18 cellular contexts compared by ENCODE assay signal in genomic region chr12:59734371-59734770, GRCh38.
DNase-seq lines count a peak whose midpoint lies in the region; TF ChIP-seq lines count a peak whose summit lies in the region.
"Had no signal": no experiment of that assay in that cellular context is flagged by ENCODE, and none has a peak within 500 bp of the region (broad histone marks: within the 10 kb centered on the region; RNA-seq: fewer than 3 reads in every experiment).

No MANE protein-coding gene starts in this region.

- H3K36me3 Mint-ChIP-seq in glutamatergic neuron (ENCODE audit: unreplicated experiment) (no peaks in the 10 kb centered on the region), MCF 10A (ENCODE audit: insufficient read depth, unreplicated experiment) (no peaks in the 10 kb centered on the region)
- peaks cover 2% of the 10 kb centered on the region for H3K36me3 Mint-ChIP-seq in activated CD4-positive, alpha-beta memory T cell treated with anti-CD3 and anti-CD28 coated beads, Interleukin-2, amount 10 ng/mL, durations not matched to agents 7 days and 5 days (ENCODE audit: low read depth)

- peaks cover 30% of the 10 kb centered on the region for H3K4me1 Mint-ChIP-seq in glutamatergic neuron (ENCODE audit: low read depth, unreplicated experiment)
- peaks cover 2% of the 10 kb centered on the region for H3K4me1 Mint-ChIP-seq in activated CD4-positive, alpha-beta memory T cell treated with anti-CD3 and anti-CD28 coated beads, Interleukin-2, amount 10 ng/mL, durations not matched to agents 7 days and 5 days
- H3K4me1 Mint-ChIP-seq in MCF 10A (ENCODE audit: insufficient read depth, unreplicated experiment): peaks cover 19% of the 10 kb centered on the region

- BruUV-seq in MCF 10A (replicated peaks; lab: Mats Ljungman, UMichigan): no TSS peak

- H3K4me3 Mint-ChIP-seq in glutamatergic neuron (ENCODE audit: unreplicated experiment): no peak overlapping the region
- H3K4me3 Mint-ChIP-seq in activated CD4-positive, alpha-beta memory T cell treated with anti-CD3 and anti-CD28 coated beads, Interleukin-2, amount 10 ng/mL, durations not matched to agents 7 days and 5 days: no peak overlapping the region
- H3K4me3 Mint-ChIP-seq in MCF 10A (ENCODE audit: unreplicated experiment): no peak overlapping the region
- H3K4me3 Mint-ChIP-seq: CD4-positive, CD25-positive, alpha-beta regulatory T cell; T-helper 17 cell had no signal

- no peaks in the 10 kb centered on the region for H3K27me3 ChIP-seq in osteoblast (ENCODE audit: insufficient read depth, low read length)

- CTCF ChIA-PET in activated CD4-positive, alpha-beta memory T cell treated with anti-CD3 and anti-CD28 coated beads, Interleukin-2, amount 10 ng/mL, durations not matched to agents 7 days and 5 days (lab: Charles Lee): interaction anchor here (0.9 kb wide), 1 partner anchor 14 kb away, joined by 3 read pairs; no protein-coding TSS in a partner anchor
- CTCF ChIA-PET in MCF 10A (lab: Yijun Ruan, JAX): interaction anchor here (0.6 to 0.9 kb wide), 2 partner anchors 11 to 135 kb away, joined by 3 to 4 read pairs; no protein-coding TSS in a partner anchor

- TF ChIP-seq CTCF in glutamatergic neuron (IDR thresholded peaks at IDR 0.05; ENCODE audit: partially characterized antibody, unreplicated experiment) (no peak), osteoblast (IDR thresholded peaks at IDR 0.05; ENCODE audit: extremely low read depth, low read depth, low read length) (no peak), MCF 10A (IDR thresholded peaks at IDR 0.05; ENCODE audit: unreplicated experiment) (no peak)

- no peak overlapping the region for H3K4me2 ChIP-seq in osteoblast (ENCODE audit: insufficient read depth, low read length)

- H3K9me3 Mint-ChIP-seq in glutamatergic neuron (ENCODE audit: unreplicated experiment) (peaks cover 2% of the 10 kb centered on the region), MCF 10A (ENCODE audit: unreplicated experiment) (no peaks in the 10 kb centered on the region)
- H3K9me3 Mint-ChIP-seq in activated CD4-positive, alpha-beta memory T cell treated with anti-CD3 and anti-CD28 coated beads, Interleukin-2, amount 10 ng/mL, durations not matched to agents 7 days and 5 days: no peaks in the 10 kb centered on the region
- H3K9me3 Mint-ChIP-seq: CD4-positive, CD25-positive, alpha-beta regulatory T cell had no signal

- no peak overlapping the region for H3K27ac ChIP-seq in osteoblast (ENCODE audit: low read depth, low read length)

- no peaks in the 10 kb centered on the region for H3K36me3 ChIP-seq in osteoblast (ENCODE audit: insufficient read depth, low read length)
- H3K36me3 ChIP-seq: HAP-1 had no signal

- peaks cover 23% of the 10 kb centered on the region for H3K4me1 ChIP-seq in osteoblast (ENCODE audit: insufficient read depth, low read length)
- H3K4me1 ChIP-seq: HAP-1 had no signal

- DNase-seq in NCI-H524 (lab: John Stamatoyannopoulos, UW) (peak; percentile 27 to 75), NCI-H524 treated with DMSO at 0.1 percent for 48 hours (lab: John Stamatoyannopoulos, UW) (no peak), COR-L47 (lab: John Stamatoyannopoulos, UW) (peak; percentile 13), NCI-H345 treated with DMSO at 0.1 percent for 48 hours (lab: John Stamatoyannopoulos, UW; ENCODE audit: unreplicated experiment) (peak; percentile 22), glutamatergic neuron (peak; percentile 31), osteoblast (ENCODE audit: insufficient read length, low spot score, missing footprints) (no peak), MCF 10A (ENCODE audit: unreplicated experiment) (no peak)
- DNase-seq in activated CD4-positive, alpha-beta memory T cell treated with anti-CD3 and anti-CD28 coated beads, Interleukin-2, amount 10 ng/mL, durations not matched to agents 7 days and 5 days: no peak
- DNase-seq: AML-193; CD4-positive, CD25-positive, alpha-beta regulatory T cell; MM.1S; NCI-H1105; NCI-H2029 treated with DMSO at 0.1 percent for 48 hours; NCI-H446 treated with DMSO at 0.1 percent for 48 hours; PC-3; SIG-M5; T-helper 17 cell had no signal

- H3K27ac Mint-ChIP-seq in glutamatergic neuron (ENCODE audit: unreplicated experiment) (peak overlapping the region; percentile 12), MCF 10A (ENCODE audit: low read depth, unreplicated experiment) (no peak overlapping the region)
- H3K27ac Mint-ChIP-seq in activated CD4-positive, alpha-beta memory T cell treated with anti-CD3 and anti-CD28 coated beads, Interleukin-2, amount 10 ng/mL, durations not matched to agents 7 days and 5 days: no peak overlapping the region
- H3K27ac Mint-ChIP-seq: CD4-positive, CD25-positive, alpha-beta regulatory T cell; T-helper 17 cell had no signal

- intact Hi-C loops in MCF 10A (cut with micrococcal nuclease): no loop called here

- no peak overlapping the region for H2AFZ ChIP-seq in osteoblast (ENCODE audit: low read length)

- POLR2A ChIA-PET in activated CD4-positive, alpha-beta memory T cell treated with anti-CD3 and anti-CD28 coated beads, Interleukin-2, amount 10 ng/mL, durations not matched to agents 7 days and 5 days (lab: Charles Lee): no interaction called here
- POLR2A ChIA-PET in MCF 10A (lab: Yijun Ruan, JAX): no interaction called here

- H3K27me3 Mint-ChIP-seq in glutamatergic neuron (ENCODE audit: unreplicated experiment) (peaks cover 8% of the 10 kb centered on the region), MCF 10A (ENCODE audit: insufficient read depth, unreplicated experiment) (no peaks in the 10 kb centered on the region)
- no peaks in the 10 kb centered on the region for H3K27me3 Mint-ChIP-seq in activated CD4-positive, alpha-beta memory T cell treated with anti-CD3 and anti-CD28 coated beads, Interleukin-2, amount 10 ng/mL, durations not matched to agents 7 days and 5 days
- H3K27me3 Mint-ChIP-seq: CD4-positive, CD25-positive, alpha-beta regulatory T cell; T-helper 17 cell had no signal

- H3K4me3 ChIP-seq in osteoblast (ENCODE audit: insufficient read depth, low read length): no peak overlapping the region
- H3K4me3 ChIP-seq: HAP-1 had no signal

- no peaks in the 10 kb centered on the region for H3K79me2 ChIP-seq in osteoblast (ENCODE audit: insufficient read depth, low read length)

- H4K20me1 ChIP-seq in osteoblast (ENCODE audit: insufficient read depth, low read length): no peaks in the 10 kb centered on the region

- H3K9me3 ChIP-seq in osteoblast (ENCODE audit: low read depth, low read length): no peaks in the 10 kb centered on the region
- H3K9me3 ChIP-seq: HAP-1 had no signal

Comparison
In these comparisons a context has a peak if more than half of its experiments do, and no peak if none do; other contexts are left out.
1. DNase-seq: peak in NCI-H524 (2 of 2), COR-L47 (single experiment), NCI-H345 treated with DMSO at 0.1 percent for 48 hours (single experiment) and glutamatergic neuron (single experiment); none in NCI-H524 treated with DMSO at 0.1 percent for 48 hours (single experiment), osteoblast (single experiment), activated CD4-positive, alpha-beta memory T cell treated with anti-CD3 and anti-CD28 coated beads, Interleukin-2, amount 10 ng/mL, durations not matched to agents 7 days and 5 days (single experiment) and MCF 10A (single experiment).